In genomic region chr5:16037121-16037520, GRCh38 we compare ENCODE assay signal across 29 cellular contexts.
"Had no signal": no experiment of that assay in that cellular context is flagged by ENCODE, and none has a peak within 500 bp of the region (broad histone marks: within the 10 kb centered on the region; RNA-seq: fewer than 3 reads in every experiment).

No MANE protein-coding gene starts in this region.

- H3K36me3 ChIP-seq: MG63 had no signal

- FAIRE-seq: astrocyte, TTC549 had no signal

- ATAC-seq: activated CD8-positive, alpha-beta memory T cell treated with anti-CD3 and anti-CD28 coated beads, Interleukin-2, amount 10 ng/mL, durations not matched to agents 7 days and 5 days; activated naive CD8-positive, alpha-beta T cell treated with anti-CD3 and anti-CD28 coated beads, Interleukin-2, amount 50 U/mL, for 24 hours; Right ventricle myocardium inferior; T-cell had no signal

- H3K9me3 ChIP-seq: MG63 had no signal

- DNase-seq: activated B cell treated with CpG ODN at 0.5 μM for 24 hours; activated CD4-positive, alpha-beta T cell treated with anti-CD3 and anti-CD28 coated beads for 1 hour; activated CD4-positive, alpha-beta T cell treated with anti-CD3 and anti-CD28 coated beads, Interleukin-2, amount 10 ng/mL, durations not matched to agents 24 days and 14 days; activated CD4-positive, alpha-beta T cell treated with anti-CD3 and anti-CD28 coated beads, Interleukin-2, amount 50 U/mL, for 48 hours; activated CD8-positive, alpha-beta memory T cell treated with anti-CD3 and anti-CD28 coated beads, Interleukin-2, amount 10 ng/mL, durations not matched to agents 7 days and 5 days; activated effector memory CD4-positive, alpha-beta T cell treated with Interleukin-2 at 50 U/mL for 16 hours; activated naive CD4-positive, alpha-beta T cell; activated naive CD8-positive, alpha-beta T cell treated with anti-CD3 and anti-CD28 coated beads, Interleukin-2, amount 50 U/mL, for 24 hours; activated T-cell treated with anti-CD3 and anti-CD28 coated beads, Interleukin-2, amount 50 U/mL, for 24 hours; amygdala; MG63; MV-4-11; NCI-H1092 treated with DMSO at 0.1 percent for 48 hours; NCI-H1417 treated with DMSO at 0.1 percent for 48 hours; NCI-H1694; NCI-H2029; NCI-H2107; NCI-H2171 treated with DMSO at 0.1 percent for 48 hours; NCI-H226; NCI-H526 treated with DMSO at 0.1 percent for 48 hours; NCI-H82; RPMI8226; T-cell; T-helper 2 cell; T1000 had no signal

- H3K27ac ChIP-seq: SK-N-MC had no signal

- H3K4me3 ChIP-seq: MG63, SK-N-MC had no signal
